ENCODE assay signal across 1 cellular context in genomic region chr5:173671121-173671949, GRCh38.
TF ChIP-seq lines count a peak whose summit lies in the region.

No MANE protein-coding gene starts in this region.

TF ChIP-seq in K562, 482 proteins besides CTCF, POLR2A, EP300 and RAD21 (continued from another document and continues in another):
- TF ChIP-seq ZNF41 (CRISPR knock-in tag; conservative IDR thresholded peaks at IDR 0.05) = peak; percentile 62
- TF ChIP-seq, protein P1, sequence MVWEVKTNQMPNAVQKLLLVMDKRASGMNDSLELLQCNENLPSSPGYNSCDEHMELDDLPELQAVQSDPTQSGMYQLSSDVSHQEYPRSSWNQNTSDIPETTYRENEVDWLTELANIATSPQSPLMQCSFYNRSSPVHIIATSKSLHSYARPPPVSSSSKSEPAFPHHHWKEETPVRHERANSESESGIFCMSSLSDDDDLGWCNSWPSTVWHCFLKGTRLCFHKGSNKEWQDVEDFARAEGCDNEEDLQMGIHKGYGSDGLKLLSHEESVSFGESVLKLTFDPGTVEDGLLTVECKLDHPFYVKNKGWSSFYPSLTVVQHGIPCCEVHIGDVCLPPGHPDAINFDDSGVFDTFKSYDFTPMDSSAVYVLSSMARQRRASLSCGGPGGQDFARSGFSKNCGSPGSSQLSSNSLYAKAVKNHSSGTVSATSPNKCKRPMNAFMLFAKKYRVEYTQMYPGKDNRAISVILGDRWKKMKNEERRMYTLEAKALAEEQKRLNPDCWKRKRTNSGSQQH (CRISPR knock-in tag; IDR thresholded peaks at IDR 0.05) = peak; percentile 65; the same call in 1 of the 2 replicates
- no peak for TF ChIP-seq ZNF561 (CRISPR knock-in tag; conservative IDR thresholded peaks at IDR 0.05)
- no peak for TF ChIP-seq XRCC4 (IDR thresholded peaks at IDR 0.05; ENCODE audit: extremely low read depth, insufficient read depth, insufficient read length)
- TF ChIP-seq NEUROD1 (IDR thresholded peaks at IDR 0.05; ENCODE audit: borderline replicate concordance, low read depth, low read length, partially characterized antibody) = no peak
- TF ChIP-seq PREB (CRISPR knock-in tag; IDR thresholded peaks at IDR 0.05) = no peak
- TF ChIP-seq ARID1B (IDR thresholded peaks at IDR 0.05) = peak; percentile 66; the same call in 1 of the 2 replicates
- TF ChIP-seq CXXC5 (CRISPR knock-in tag; IDR thresholded peaks at IDR 0.05) = peak; percentile 80
- no peak for TF ChIP-seq E2F6 (IDR thresholded peaks at IDR 0.05; ENCODE audit: borderline replicate concordance in 1 of 2, extremely low read depth in 1 of 2, insufficient read depth in 1 of 2, insufficient read length in 1 of 2, low read depth in 1 of 2, low read length in 1 of 2, poor library complexity in 1 of 2, severe bottlenecking in 1 of 2)
- no peak for TF ChIP-seq RB1 (IDR thresholded peaks at IDR 0.05; ENCODE audit: low read depth)
- no peak for TF ChIP-seq CREBBP (IDR thresholded peaks at IDR 0.05; ENCODE audit: low read depth, low read length)
- no peak for TF ChIP-seq ESRRB (CRISPR knock-in tag; IDR thresholded peaks at IDR 0.05; ENCODE audit: borderline replicate concordance)
- TF ChIP-seq ARID4B (CRISPR knock-in tag; IDR thresholded peaks at IDR 0.05) = no peak
- TF ChIP-seq SIN3A (IDR thresholded peaks at IDR 0.05; ENCODE audit: borderline replicate concordance in 2 of 2, control insufficient read depth in 1 of 2, low read depth in 2 of 2, low read length in 2 of 2) = no peak
- no peak for TF ChIP-seq ZNF217 (CRISPR knock-in tag; IDR thresholded peaks at IDR 0.05)
- no peak for TF ChIP-seq PML (IDR thresholded peaks at IDR 0.05; ENCODE audit: low read length)
- TF ChIP-seq ZFP36 (IDR thresholded peaks at IDR 0.05; ENCODE audit: low read depth, low read length, partially characterized antibody) = peak; percentile 99
- TF ChIP-seq CREB1 (IDR thresholded peaks at IDR 0.05) = no peak
- TF ChIP-seq CREB1 (CRISPR knock-in tag; IDR thresholded peaks at IDR 0.05) = no peak
- TF ChIP-seq DMBX1 (CRISPR knock-in tag; IDR thresholded peaks at IDR 0.05; ENCODE audit: borderline replicate concordance) = peak; percentile 71; the same call in 1 of the 2 replicates
- TF ChIP-seq HCFC1 (IDR thresholded peaks at IDR 0.05; ENCODE audit: low read depth, low read length) = no peak
- TF ChIP-seq IRF2 (CRISPR knock-in tag; IDR thresholded peaks at IDR 0.05) = no peak
- TF ChIP-seq, protein P2, sequence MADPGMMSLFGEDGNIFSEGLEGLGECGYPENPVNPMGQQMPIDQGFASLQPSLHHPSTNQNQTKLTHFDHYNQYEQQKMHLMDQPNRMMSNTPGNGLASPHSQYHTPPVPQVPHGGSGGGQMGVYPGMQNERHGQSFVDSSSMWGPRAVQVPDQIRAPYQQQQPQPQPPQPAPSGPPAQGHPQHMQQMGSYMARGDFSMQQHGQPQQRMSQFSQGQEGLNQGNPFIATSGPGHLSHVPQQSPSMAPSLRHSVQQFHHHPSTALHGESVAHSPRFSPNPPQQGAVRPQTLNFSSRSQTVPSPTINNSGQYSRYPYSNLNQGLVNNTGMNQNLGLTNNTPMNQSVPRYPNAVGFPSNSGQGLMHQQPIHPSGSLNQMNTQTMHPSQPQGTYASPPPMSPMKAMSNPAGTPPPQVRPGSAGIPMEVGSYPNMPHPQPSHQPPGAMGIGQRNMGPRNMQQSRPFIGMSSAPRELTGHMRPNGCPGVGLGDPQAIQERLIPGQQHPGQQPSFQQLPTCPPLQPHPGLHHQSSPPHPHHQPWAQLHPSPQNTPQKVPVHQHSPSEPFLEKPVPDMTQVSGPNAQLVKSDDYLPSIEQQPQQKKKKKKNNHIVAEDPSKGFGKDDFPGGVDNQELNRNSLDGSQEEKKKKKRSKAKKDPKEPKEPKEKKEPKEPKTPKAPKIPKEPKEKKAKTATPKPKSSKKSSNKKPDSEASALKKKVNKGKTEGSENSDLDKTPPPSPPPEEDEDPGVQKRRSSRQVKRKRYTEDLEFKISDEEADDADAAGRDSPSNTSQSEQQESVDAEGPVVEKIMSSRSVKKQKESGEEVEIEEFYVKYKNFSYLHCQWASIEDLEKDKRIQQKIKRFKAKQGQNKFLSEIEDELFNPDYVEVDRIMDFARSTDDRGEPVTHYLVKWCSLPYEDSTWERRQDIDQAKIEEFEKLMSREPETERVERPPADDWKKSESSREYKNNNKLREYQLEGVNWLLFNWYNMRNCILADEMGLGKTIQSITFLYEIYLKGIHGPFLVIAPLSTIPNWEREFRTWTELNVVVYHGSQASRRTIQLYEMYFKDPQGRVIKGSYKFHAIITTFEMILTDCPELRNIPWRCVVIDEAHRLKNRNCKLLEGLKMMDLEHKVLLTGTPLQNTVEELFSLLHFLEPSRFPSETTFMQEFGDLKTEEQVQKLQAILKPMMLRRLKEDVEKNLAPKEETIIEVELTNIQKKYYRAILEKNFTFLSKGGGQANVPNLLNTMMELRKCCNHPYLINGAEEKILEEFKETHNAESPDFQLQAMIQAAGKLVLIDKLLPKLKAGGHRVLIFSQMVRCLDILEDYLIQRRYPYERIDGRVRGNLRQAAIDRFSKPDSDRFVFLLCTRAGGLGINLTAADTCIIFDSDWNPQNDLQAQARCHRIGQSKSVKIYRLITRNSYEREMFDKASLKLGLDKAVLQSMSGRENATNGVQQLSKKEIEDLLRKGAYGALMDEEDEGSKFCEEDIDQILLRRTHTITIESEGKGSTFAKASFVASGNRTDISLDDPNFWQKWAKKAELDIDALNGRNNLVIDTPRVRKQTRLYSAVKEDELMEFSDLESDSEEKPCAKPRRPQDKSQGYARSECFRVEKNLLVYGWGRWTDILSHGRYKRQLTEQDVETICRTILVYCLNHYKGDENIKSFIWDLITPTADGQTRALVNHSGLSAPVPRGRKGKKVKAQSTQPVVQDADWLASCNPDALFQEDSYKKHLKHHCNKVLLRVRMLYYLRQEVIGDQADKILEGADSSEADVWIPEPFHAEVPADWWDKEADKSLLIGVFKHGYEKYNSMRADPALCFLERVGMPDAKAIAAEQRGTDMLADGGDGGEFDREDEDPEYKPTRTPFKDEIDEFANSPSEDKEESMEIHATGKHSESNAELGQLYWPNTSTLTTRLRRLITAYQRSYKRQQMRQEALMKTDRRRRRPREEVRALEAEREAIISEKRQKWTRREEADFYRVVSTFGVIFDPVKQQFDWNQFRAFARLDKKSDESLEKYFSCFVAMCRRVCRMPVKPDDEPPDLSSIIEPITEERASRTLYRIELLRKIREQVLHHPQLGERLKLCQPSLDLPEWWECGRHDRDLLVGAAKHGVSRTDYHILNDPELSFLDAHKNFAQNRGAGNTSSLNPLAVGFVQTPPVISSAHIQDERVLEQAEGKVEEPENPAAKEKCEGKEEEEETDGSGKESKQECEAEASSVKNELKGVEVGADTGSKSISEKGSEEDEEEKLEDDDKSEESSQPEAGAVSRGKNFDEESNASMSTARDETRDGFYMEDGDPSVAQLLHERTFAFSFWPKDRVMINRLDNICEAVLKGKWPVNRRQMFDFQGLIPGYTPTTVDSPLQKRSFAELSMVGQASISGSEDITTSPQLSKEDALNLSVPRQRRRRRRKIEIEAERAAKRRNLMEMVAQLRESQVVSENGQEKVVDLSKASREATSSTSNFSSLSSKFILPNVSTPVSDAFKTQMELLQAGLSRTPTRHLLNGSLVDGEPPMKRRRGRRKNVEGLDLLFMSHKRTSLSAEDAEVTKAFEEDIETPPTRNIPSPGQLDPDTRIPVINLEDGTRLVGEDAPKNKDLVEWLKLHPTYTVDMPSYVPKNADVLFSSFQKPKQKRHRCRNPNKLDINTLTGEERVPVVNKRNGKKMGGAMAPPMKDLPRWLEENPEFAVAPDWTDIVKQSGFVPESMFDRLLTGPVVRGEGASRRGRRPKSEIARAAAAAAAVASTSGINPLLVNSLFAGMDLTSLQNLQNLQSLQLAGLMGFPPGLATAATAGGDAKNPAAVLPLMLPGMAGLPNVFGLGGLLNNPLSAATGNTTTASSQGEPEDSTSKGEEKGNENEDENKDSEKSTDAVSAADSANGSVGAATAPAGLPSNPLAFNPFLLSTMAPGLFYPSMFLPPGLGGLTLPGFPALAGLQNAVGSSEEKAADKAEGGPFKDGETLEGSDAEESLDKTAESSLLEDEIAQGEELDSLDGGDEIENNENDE (IDR thresholded peaks at IDR 0.05; ENCODE audit: low read depth, low read length) = no peak
- TF ChIP-seq KLF13 (tag; IDR thresholded peaks at IDR 0.05; ENCODE audit: borderline replicate concordance, low read depth) = no peak
- peak; percentile 60; the same call in 1 of the 2 replicates for TF ChIP-seq NBN (IDR thresholded peaks at IDR 0.05; ENCODE audit: low read depth)
- TF ChIP-seq MCM5 (IDR thresholded peaks at IDR 0.05; ENCODE audit: low read depth) = no peak
- peak; percentile 97 for TF ChIP-seq L3MBTL2 (IDR thresholded peaks at IDR 0.05)
- TF ChIP-seq, protein P3, sequence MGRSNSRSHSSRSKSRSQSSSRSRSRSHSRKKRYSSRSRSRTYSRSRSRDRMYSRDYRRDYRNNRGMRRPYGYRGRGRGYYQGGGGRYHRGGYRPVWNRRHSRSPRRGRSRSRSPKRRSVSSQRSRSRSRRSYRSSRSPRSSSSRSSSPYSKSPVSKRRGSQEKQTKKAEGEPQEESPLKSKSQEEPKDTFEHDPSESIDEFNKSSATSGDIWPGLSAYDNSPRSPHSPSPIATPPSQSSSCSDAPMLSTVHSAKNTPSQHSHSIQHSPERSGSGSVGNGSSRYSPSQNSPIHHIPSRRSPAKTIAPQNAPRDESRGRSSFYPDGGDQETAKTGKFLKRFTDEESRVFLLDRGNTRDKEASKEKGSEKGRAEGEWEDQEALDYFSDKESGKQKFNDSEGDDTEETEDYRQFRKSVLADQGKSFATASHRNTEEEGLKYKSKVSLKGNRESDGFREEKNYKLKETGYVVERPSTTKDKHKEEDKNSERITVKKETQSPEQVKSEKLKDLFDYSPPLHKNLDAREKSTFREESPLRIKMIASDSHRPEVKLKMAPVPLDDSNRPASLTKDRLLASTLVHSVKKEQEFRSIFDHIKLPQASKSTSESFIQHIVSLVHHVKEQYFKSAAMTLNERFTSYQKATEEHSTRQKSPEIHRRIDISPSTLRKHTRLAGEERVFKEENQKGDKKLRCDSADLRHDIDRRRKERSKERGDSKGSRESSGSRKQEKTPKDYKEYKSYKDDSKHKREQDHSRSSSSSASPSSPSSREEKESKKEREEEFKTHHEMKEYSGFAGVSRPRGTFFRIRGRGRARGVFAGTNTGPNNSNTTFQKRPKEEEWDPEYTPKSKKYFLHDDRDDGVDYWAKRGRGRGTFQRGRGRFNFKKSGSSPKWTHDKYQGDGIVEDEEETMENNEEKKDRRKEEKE (IDR thresholded peaks at IDR 0.05; ENCODE audit: borderline replicate concordance in 1 of 2, control insufficient read depth in 1 of 2, low read depth in 2 of 2, low read length in 1 of 2) = no peak
- no peak; the same call in 1 of the 2 replicates for TF ChIP-seq ZNF830 (CRISPR knock-in tag; IDR thresholded peaks at IDR 0.05)
- no peak for TF ChIP-seq ZNF146 (CRISPR knock-in tag; IDR thresholded peaks at IDR 0.05; ENCODE audit: unreplicated experiment)
- peak; percentile 44; the same call in 1 of the 2 replicates for TF ChIP-seq HINFP (tag; conservative IDR thresholded peaks at IDR 0.05; ENCODE audit: low read depth)
- TF ChIP-seq TRIM24 (IDR thresholded peaks at IDR 0.05) = peak; percentile 85 to 89; a peak in 2 of 4 replicates
- no peak for TF ChIP-seq SMARCB1 (IDR thresholded peaks at IDR 0.05; ENCODE audit: insufficient read length, low read depth)
